Comparison of ENCODE assay signal across 9 cellular contexts in the genomic region with DNA sequence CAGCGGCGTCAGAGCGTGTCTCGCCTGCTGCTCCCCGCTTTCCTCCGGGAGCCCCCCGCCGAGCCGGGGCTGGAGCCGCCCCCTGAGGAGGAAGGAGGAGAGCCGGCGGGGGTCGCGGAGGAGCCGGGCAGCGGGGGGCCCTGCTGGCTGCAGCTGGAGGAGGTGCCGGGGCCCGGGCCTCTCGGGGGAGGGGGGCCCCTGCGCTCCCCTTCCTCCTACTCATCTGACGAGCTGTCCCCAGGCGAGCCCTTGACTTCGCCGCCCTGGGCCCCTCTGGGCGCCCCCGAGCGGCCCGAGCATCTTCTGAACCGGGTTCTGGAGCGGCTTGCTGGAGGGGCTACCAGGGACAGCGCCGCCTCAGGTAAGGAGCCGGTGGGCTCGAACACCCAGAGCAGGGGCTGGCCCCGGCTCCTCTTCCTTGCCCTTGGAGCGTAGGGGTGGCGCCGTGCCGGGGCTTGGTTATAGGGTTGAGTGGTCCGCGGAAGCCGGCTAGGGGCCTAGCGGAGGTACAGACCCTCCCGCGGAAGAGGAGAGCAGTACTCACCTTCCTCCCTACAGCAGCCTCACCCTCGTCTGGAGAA. TPM values are rescaled to one million over a fixed set of nuclear protein-coding genes. Genes with fewer than 3 reads are reported as not detected.
DNase-seq lines count a peak whose midpoint lies in the region; ATAC-seq and TF ChIP-seq lines count a peak whose summit lies in the region.
"Had no signal": no experiment of that assay in that cellular context is flagged by ENCODE, and none has a peak within 500 bp of the region (broad histone marks: within the 10 kb centered on the region; RNA-seq: fewer than 3 reads in every experiment).

No MANE protein-coding gene starts in this region.

- no peaks in the 10 kb centered on the region for H3K79me2 ChIP-seq in DOHH2 (ENCODE audit: control insufficient read depth, low read length)

- H3K36me3 Mint-ChIP-seq in glutamatergic neuron (ENCODE audit: unreplicated experiment) (no peaks in the 10 kb centered on the region), progenitor cell of endocrine pancreas (ENCODE audit: insufficient read depth) (peaks cover 17% of the 10 kb centered on the region)

- peak overlapping the region; percentile 88 for H3K4me2 ChIP-seq in DOHH2 (ENCODE audit: low read length)

- in situ Hi-C loops in KBM-7 (cut with MboI; ENCODE audit: low pct_unique_long_range_greater_than_20kb, low sequenced_read_pairs): no loop called here

- peaks cover 6% of the 10 kb centered on the region for H3K27me3 Mint-ChIP-seq in glutamatergic neuron (ENCODE audit: unreplicated experiment)
- peaks cover 9% of the 10 kb centered on the region for H3K27me3 Mint-ChIP-seq in progenitor cell of endocrine pancreas

- peaks cover 1% of the 10 kb centered on the region for H3K4me1 Mint-ChIP-seq in glutamatergic neuron (ENCODE audit: low read depth, unreplicated experiment)
- peaks cover 10% of the 10 kb centered on the region for H3K4me1 Mint-ChIP-seq in progenitor cell of endocrine pancreas (ENCODE audit: low read depth)

- DNase-seq in RWPE1 (ENCODE audit: low spot score): no peak
- peak; percentile 39 for DNase-seq in glutamatergic neuron
- peak; percentile 16 for DNase-seq in progenitor cell of endocrine pancreas (ENCODE audit: low spot score, unreplicated experiment)
- no peak for DNase-seq in KBM-7
- DNase-seq: cortex of kidney had no signal

- H3K27me3 ChIP-seq in DOHH2 (ENCODE audit: control insufficient read depth, low read length): no peaks in the 10 kb centered on the region

- H3K9me3 Mint-ChIP-seq in glutamatergic neuron (ENCODE audit: unreplicated experiment) (peaks cover 2% of the 10 kb centered on the region), progenitor cell of endocrine pancreas (ENCODE audit: low read depth) (no peaks in the 10 kb centered on the region)

- CTCF ChIA-PET in RWPE1 (lab: Yijun Ruan, JAX): interaction anchor here (0.7 to 1.9 kb wide), 4 partner anchors 10 to 27 kb away, joined by 3 to 7 read pairs (median 4); no protein-coding TSS in a partner anchor

- ATAC-seq in HG03097 (IDR thresholded peaks at IDR 0.05; ENCODE audit: low FRiP score, unreplicated experiment) (no peak), GM21529 (IDR thresholded peaks at IDR 0.05; ENCODE audit: unreplicated experiment) (no peak), HG03135 (IDR thresholded peaks at IDR 0.05; ENCODE audit: unreplicated experiment) (no peak)

- H3K4me3 Mint-ChIP-seq in glutamatergic neuron (ENCODE audit: unreplicated experiment) (peak overlapping the region; percentile 67), progenitor cell of endocrine pancreas (ENCODE audit: low read depth) (no peak overlapping the region)

- no peak overlapping the region for H3K27ac Mint-ChIP-seq in glutamatergic neuron (ENCODE audit: unreplicated experiment)
- no peak overlapping the region for H3K27ac Mint-ChIP-seq in progenitor cell of endocrine pancreas

- no peaks in the 10 kb centered on the region for H4K20me1 ChIP-seq in DOHH2 (ENCODE audit: control insufficient read depth, insufficient read depth, low read depth, low read length)

- H3F3A ChIP-seq in DOHH2 (ENCODE audit: control insufficient read depth, insufficient read depth): peaks cover 9% of the 10 kb centered on the region

- no peak overlapping the region for H3K27ac ChIP-seq in DOHH2 (ENCODE audit: low read depth, low read length)
- H3K27ac ChIP-seq in RWPE1: peak overlapping the region; percentile 77

- TF ChIP-seq CTCF in DOHH2 (IDR thresholded peaks at IDR 0.05; ENCODE audit: low read depth, low read length, poor library complexity, severe bottlenecking) (peak; percentile 24), RWPE1 (conservative IDR thresholded peaks at IDR 0.05; ENCODE audit: low read depth) (no peak), glutamatergic neuron (IDR thresholded peaks at IDR 0.05; ENCODE audit: partially characterized antibody, unreplicated experiment) (no peak), progenitor cell of endocrine pancreas (IDR thresholded peaks at IDR 0.05; ENCODE audit: unreplicated experiment) (peak; percentile 10)

- H3K9me2 ChIP-seq in DOHH2 (replicated peaks; ENCODE audit: control insufficient read depth, low read length): no peaks in the 10 kb centered on the region

- no peaks in the 10 kb centered on the region for H3K9me3 ChIP-seq in DOHH2 (ENCODE audit: control insufficient read depth, insufficient read depth, low read length)

- POLR2A ChIA-PET in RWPE1 (lab: Yijun Ruan, JAX; ENCODE audit: low non-redundant PET): interaction anchor here (0.7 kb wide), 1 partner anchor 39 kb away, joined by 3 read pairs; no protein-coding TSS in a partner anchor

- peak overlapping the region; percentile 72 for H3K4me3 ChIP-seq in DOHH2 (ENCODE audit: low read length)

- H3K36me3 ChIP-seq in DOHH2 (ENCODE audit: control insufficient read depth, low read length): peaks cover 14% of the 10 kb centered on the region

- H3K4me1 ChIP-seq in DOHH2 (ENCODE audit: control insufficient read depth, low read length): peaks cover 14% of the 10 kb centered on the region

RNA-seq across cellular contexts. Expression of a gene that starts 0.8 kb away (rescaled TPM):
- total RNA-seq in glutamatergic neuron (ENCODE audit: unreplicated experiment) (25.3 TPM), progenitor cell of endocrine pancreas (17.0 and 18.3 TPM in 2 replicates)

RNA-seq across cellular contexts. Expression of a gene that starts 37.8 kb away (rescaled TPM):
- total RNA-seq in glutamatergic neuron (ENCODE audit: unreplicated experiment): 145 TPM
- total RNA-seq in progenitor cell of endocrine pancreas: 121 and 122 TPM in 2 replicates

RNA-seq across cellular contexts. Expression of a gene that starts 41.0 kb away (rescaled TPM):
- total RNA-seq in glutamatergic neuron (ENCODE audit: unreplicated experiment): 25.4 TPM
- total RNA-seq in progenitor cell of endocrine pancreas: 37.5 and 38.2 TPM in 2 replicates

RNA-seq across cellular contexts. Expression of a gene that starts 56.3 kb away (rescaled TPM):
- 110 TPM for total RNA-seq in glutamatergic neuron (ENCODE audit: unreplicated experiment)
- 137 and 143 TPM in 2 replicates for total RNA-seq in progenitor cell of endocrine pancreas

Comparison
In these comparisons a context has a peak if more than half of its experiments do, and no peak if none do; other contexts are left out.
1. CTCF ChIP-seq: peak in DOHH2 (single experiment) and progenitor cell of endocrine pancreas (single experiment); none in RWPE1 (single experiment) and glutamatergic neuron (single experiment).
2. DNase-seq: peak in glutamatergic neuron (single experiment) and progenitor cell of endocrine pancreas (single experiment); none in RWPE1 (single experiment) and KBM-7 (single experiment).